In genomic region chr5:81519217-81519905, GRCh38 we compare ENCODE assay signal across 24 cellular contexts.
"Had no signal": no experiment of that assay in that cellular context is flagged by ENCODE, and none has a peak within 500 bp of the region (broad histone marks: within the 10 kb centered on the region; RNA-seq: fewer than 3 reads in every experiment).

No MANE protein-coding gene starts in this region.

- H3K27ac ChIP-seq: lower lobe of right lung, spleen, thoracic aorta, upper lobe of left lung had no signal

- H3K36me3 ChIP-seq: lower lobe of right lung, spleen, thoracic aorta, upper lobe of left lung had no signal

- ATAC-seq: activated T-helper 17 cell treated with anti-CD3 and anti-CD28 coated beads, Interleukin-2, amount 50 U/mL, for 72 hours; left lobe of liver; lower lobe of right lung; mucosa of descending colon had no signal

- H3K9me3 ChIP-seq: lower lobe of right lung, mucosa of descending colon, spleen, thoracic aorta, upper lobe of left lung had no signal

- H3K4me1 ChIP-seq: lower lobe of right lung, upper lobe of left lung had no signal

- DNase-seq: activated CD4-positive, alpha-beta T cell treated with anti-CD3 and anti-CD28 coated beads for 1 hour; activated CD8-positive, alpha-beta memory T cell treated with anti-CD3 and anti-CD28 coated beads for 24 hours; activated CD8-positive, alpha-beta memory T cell treated with anti-CD3 and anti-CD28 coated beads, Interleukin-2, amount 50 U/mL, for 4 hours; activated naive CD4-positive, alpha-beta T cell; activated T-cell treated with anti-CD3 and anti-CD28 coated beads, Interleukin-2, amount 50 U/mL, for 24 hours; central memory CD4-positive, alpha-beta T cell; dermis blood vessel endothelial cell; effector CD8-positive, alpha-beta T cell; erythroblast; foreskin fibroblast; immature natural killer cell; lower lobe of right lung; mesendoderm; mucosa of descending colon; naive B cell; retina; spleen; stimulated activated CD4-positive, alpha-beta T cell treated with anti-CD3 and anti-CD28 coated beads, Interleukin-4, amount 100 ng/mL, for 1 hour; stimulated activated naive CD4-positive, alpha-beta T cell treated with Interleukin-2 at 50 U/mL for 16 hours; T-helper 9 cell; upper lobe of left lung had no signal

- H3K27me3 ChIP-seq: spleen, upper lobe of left lung had no signal

- H3K4me3 ChIP-seq: lower lobe of right lung, mucosa of descending colon, spleen, thoracic aorta, upper lobe of left lung had no signal
